In the genomic region with DNA sequence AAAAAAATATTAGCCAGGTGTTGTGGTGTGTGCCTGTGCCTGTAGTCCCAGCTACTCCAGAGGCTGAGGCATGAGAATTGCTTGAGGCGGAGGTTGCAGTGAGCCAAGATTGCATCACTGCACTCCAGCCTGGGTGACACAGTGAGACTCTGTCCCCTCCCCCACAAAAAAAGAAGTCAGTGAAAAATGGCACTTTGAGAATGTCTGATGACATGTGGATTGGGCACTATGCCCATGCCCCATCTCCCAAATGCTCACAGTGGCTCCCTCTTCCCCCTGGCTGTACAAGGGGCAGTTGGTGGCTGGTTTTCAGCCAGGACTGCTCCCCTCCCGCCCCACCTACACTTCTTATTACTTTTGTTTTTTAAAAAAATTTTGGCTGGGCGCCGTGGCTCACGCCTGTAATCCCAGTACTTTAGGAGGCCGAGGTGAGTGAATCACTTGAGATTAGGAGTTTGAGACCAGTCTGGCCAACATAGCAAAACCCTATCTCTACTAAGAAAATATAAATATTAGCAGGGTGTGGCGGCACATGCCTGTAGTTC, we compare ENCODE assay signal across 16 cellular contexts. TPM values are rescaled to one million over a fixed set of nuclear protein-coding genes. Genes with fewer than 3 reads are reported as not detected.
DNase-seq lines count a peak whose midpoint lies in the region; ATAC-seq, FAIRE-seq and TF ChIP-seq lines count a peak whose summit lies in the region.
"Had no signal": no experiment of that assay in that cellular context is flagged by ENCODE, and none has a peak within 500 bp of the region (broad histone marks: within the 10 kb centered on the region; RNA-seq: fewer than 3 reads in every experiment).

No MANE protein-coding gene starts in this region.

- H3K9me3 Mint-ChIP-seq in stimulated activated memory B cell treated with anti-CD40 and anti-IgM and Interleukin-4, amounts not matched to agents 10 μg/mL and 1 μg/mL and 100 μg/mL, for 72 hours, result no peaks in the 10 kb centered on the region
- H3K9me3 Mint-ChIP-seq: dendritic cell treated with granulocyte-macrophage colony-stimulating factor and Interleukin-4, amounts not matched to agents 40 ng/mL and 50 ng/mL, for 4 days; neural crest cell had no signal

- H3K9me2 ChIP-seq in GM23248 (ENCODE audit: insufficient read depth) (no peaks in the 10 kb centered on the region), hepatocyte (replicated peaks; ENCODE audit: insufficient read depth) (no peaks in the 10 kb centered on the region)

- no peaks in the 10 kb centered on the region for H3K79me2 ChIP-seq in GM23248 (ENCODE audit: insufficient read depth)
- no peaks in the 10 kb centered on the region for H3K79me2 ChIP-seq in hepatocyte

- no peaks in the 10 kb centered on the region for H3K27me3 Mint-ChIP-seq in stimulated activated memory B cell treated with anti-CD40 and anti-IgM and Interleukin-4, amounts not matched to agents 10 μg/mL and 1 μg/mL and 100 μg/mL, for 72 hours
- H3K27me3 Mint-ChIP-seq: dendritic cell treated with granulocyte-macrophage colony-stimulating factor and Interleukin-4, amounts not matched to agents 40 ng/mL and 50 ng/mL, for 4 days had no signal

- H3K9me3 ChIP-seq in GM23248 (ENCODE audit: low read depth), result no peaks in the 10 kb centered on the region
- H3K9me3 ChIP-seq in RWPE2 (ENCODE audit: severe bottlenecking), result no peaks in the 10 kb centered on the region
- no peaks in the 10 kb centered on the region for H3K9me3 ChIP-seq in small intestine (ENCODE audit: control insufficient read depth, low read depth)
- H3K9me3 ChIP-seq in hepatocyte (ENCODE audit: low read depth), result no peaks in the 10 kb centered on the region

- H3K36me3 ChIP-seq in GM23248 (ENCODE audit: low read depth) (no peaks in the 10 kb centered on the region), RWPE2 (ENCODE audit: low read depth) (no peaks in the 10 kb centered on the region), small intestine (ENCODE audit: control insufficient read depth in 2 of 2, insufficient read depth in 2 of 2, low read length in 2 of 2) (peaks cover 7% of the 10 kb centered on the region in 2 donors), hepatocyte (replicated peaks; ENCODE audit: insufficient read depth, low read depth) (no peaks in the 10 kb centered on the region)

- H3K4me2 ChIP-seq in GM23248 (ENCODE audit: unreplicated experiment) (no peak overlapping the region), hepatocyte (no peak overlapping the region)

- no peak overlapping the region for H3K9ac ChIP-seq in GM23248

- H3K4me3 ChIP-seq in GM23248 (no peak overlapping the region), RWPE2 (ENCODE audit: severe bottlenecking) (no peak overlapping the region), small intestine (ENCODE audit: low read depth in 1 of 2, low read length in 2 of 2) (no peak overlapping the region), hepatocyte (no peak overlapping the region)

- H3K27ac Mint-ChIP-seq in stimulated activated memory B cell treated with anti-CD40 and anti-IgM and Interleukin-4, amounts not matched to agents 10 μg/mL and 1 μg/mL and 100 μg/mL, for 72 hours, result no peak overlapping the region
- H3K27ac Mint-ChIP-seq: dendritic cell treated with granulocyte-macrophage colony-stimulating factor and Interleukin-4, amounts not matched to agents 40 ng/mL and 50 ng/mL, for 4 days had no signal

- WGBS in GM23248 (ENCODE audit: low coverage in 1 of 2, low lambda C conversion rate in 2 of 2, missing lambda C conversion rate in 2 of 2), 2 experiments, result 59 to 63% methylated on average over 7 of the region's 7 CpGs
- WGBS in small intestine, 3 donors, result 60 to 70% (median 66%) methylated on average over 7 of the region's 7 CpGs
- WGBS in hepatocyte (ENCODE audit: low lambda C conversion rate, missing lambda C conversion rate), result 70% methylated on average over 7 of the region's 7 CpGs

- intact Hi-C loops in Right ventricle myocardium superior (cut with DNase I), result no loop called here

- H4K20me1 ChIP-seq in GM23248 (ENCODE audit: insufficient read depth) (no peaks in the 10 kb centered on the region), hepatocyte (ENCODE audit: insufficient read depth, poor library complexity, severe bottlenecking) (no peaks in the 10 kb centered on the region)

- peak overlapping the region; percentile 27 for H3K27ac ChIP-seq in GM23248
- H3K27ac ChIP-seq in RWPE2 (ENCODE audit: poor library complexity, severe bottlenecking), result peak overlapping the region; percentile 35
- H3K27ac ChIP-seq in small intestine (ENCODE audit: low read depth in 1 of 2, low read length in 1 of 2), result peak overlapping the region in 1 of 2 donors; percentile 70
- no peak overlapping the region for H3K27ac ChIP-seq in hepatocyte

- DNase-seq in GM23248 (peak; percentile 53), RWPE2 (ENCODE audit: low spot score) (no peak), Right ventricle myocardium superior (peak; percentile 73), small intestine (peak; percentile 31), COLO668 (lab: John Stamatoyannopoulos, UW; ENCODE audit: unreplicated experiment) (no peak), hepatocyte (ENCODE audit: low spot score) (no peak)
- DNase-seq: activated CD4-positive, CD25-positive, alpha-beta regulatory T cell treated with anti-CD3 and anti-CD28 coated beads, Interleukin-2, amount 50 U/mL, for 72 hours; activated effector memory CD4-positive, alpha-beta T cell treated with anti-CD3 and anti-CD28 coated beads, Interleukin-2, amount 50 U/mL, for 16 hours; NCI-H1417 treated with DMSO at 0.1 percent for 48 hours; stimulated activated CD4-positive, alpha-beta T cell treated with anti-CD3 and anti-CD28 coated beads, Interleukin-2, amount 100 ng/mL, for 24 hours had no signal

- peaks cover 34% of the 10 kb centered on the region for H3K36me3 Mint-ChIP-seq in stimulated activated memory B cell treated with anti-CD40 and anti-IgM and Interleukin-4, amounts not matched to agents 10 μg/mL and 1 μg/mL and 100 μg/mL, for 72 hours

- H3K4me1 ChIP-seq in GM23248 (ENCODE audit: insufficient read depth), result peaks cover 16% of the 10 kb centered on the region
- H3K4me1 ChIP-seq in RWPE2 (ENCODE audit: insufficient read depth, poor library complexity, severe bottlenecking), result peaks cover 14% of the 10 kb centered on the region
- H3K4me1 ChIP-seq in small intestine (ENCODE audit: control insufficient read depth in 2 of 2, insufficient read depth in 1 of 2, low read depth in 1 of 2, low read length in 1 of 2), result peaks cover 0 to 5% of the 10 kb centered on the region in 2 donors
- H3K4me1 ChIP-seq in hepatocyte (ENCODE audit: insufficient read depth), result no peaks in the 10 kb centered on the region

- H3K27me3 ChIP-seq in GM23248 (replicated peaks; ENCODE audit: insufficient read depth) (no peaks in the 10 kb centered on the region), RWPE2 (ENCODE audit: insufficient read depth, poor library complexity, severe bottlenecking) (no peaks in the 10 kb centered on the region), small intestine (ENCODE audit: control insufficient read depth in 2 of 2, insufficient read depth in 2 of 2, low read length in 2 of 2) (no peaks in the 10 kb centered on the region), hepatocyte (no peaks in the 10 kb centered on the region)

- peaks cover 7% of the 10 kb centered on the region for H3F3A ChIP-seq in GM23248 (ENCODE audit: insufficient read depth)

- in situ Hi-C loops in GM23248 (cut with MboI), result no loop called here

- no peaks in the 10 kb centered on the region for H3K4me1 Mint-ChIP-seq in stimulated activated memory B cell treated with anti-CD40 and anti-IgM and Interleukin-4, amounts not matched to agents 10 μg/mL and 1 μg/mL and 100 μg/mL, for 72 hours

- no peak for FAIRE-seq in small intestine (lab: Jason Lieb, UNC)
- FAIRE-seq: H1 had no signal

- H2AFZ ChIP-seq in GM23248 (no peak overlapping the region), hepatocyte (no peak overlapping the region)

- H3K4me3 Mint-ChIP-seq in stimulated activated memory B cell treated with anti-CD40 and anti-IgM and Interleukin-4, amounts not matched to agents 10 μg/mL and 1 μg/mL and 100 μg/mL, for 72 hours, result no peak overlapping the region
- H3K4me3 Mint-ChIP-seq: dendritic cell treated with granulocyte-macrophage colony-stimulating factor and Interleukin-4, amounts not matched to agents 40 ng/mL and 50 ng/mL, for 4 days; neural crest cell had no signal

- TF ChIP-seq CTCF in RWPE2 (IDR thresholded peaks at IDR 0.05; ENCODE audit: poor library complexity, severe bottlenecking) (no peak), hepatocyte (IDR thresholded peaks at IDR 0.05; ENCODE audit: poor library complexity) (no peak)

- ATAC-seq in RWPE2 (ENCODE audit: low read depth) (peak; percentile 77), Right ventricle myocardium superior (ENCODE audit: poor library complexity) (peak; percentile 84), GM18502 (IDR thresholded peaks at IDR 0.05; ENCODE audit: poor library complexity, unreplicated experiment) (no peak)
- ATAC-seq in stimulated activated memory B cell treated with anti-CD40 and anti-IgM and Interleukin-4, amounts not matched to agents 10 μg/mL and 1 μg/mL and 100 μg/mL, for 72 hours, result no peak
- ATAC-seq: Panc1 had no signal

RNA-seq across cellular contexts. Expression of a gene that starts 26.1 kb away (rescaled TPM):
- total RNA-seq in GM23248 (2014; rRNA removed; shearing (Covaris generic)), result 0.89 and 7.0 TPM in 2 replicates
- polyA plus RNA-seq in GM23248 (2016; fragmentation: Nextera tagmentation; extraction: Ambion mirVana) (4.0 and 4.9 TPM in 2 replicates), small intestine (10 to 100 TPM in 2 of 3 donors, 1 to 10 TPM in 1; 8.3 to 32.1 (median 15.9) TPM), hepatocyte (3.8 and 4.2 TPM in 2 replicates)
- total RNA-seq in Right ventricle myocardium superior (8.2 TPM), hepatocyte (2.4 and 4.1 TPM in 2 replicates)
- total RNA-seq: neural crest cell had no signal

Comparison
In these comparisons a context has a peak if more than half of its experiments do, and no peak if none do; other contexts are left out.
1. DNase-seq: peak in GM23248 (single experiment), Right ventricle myocardium superior (single experiment) and small intestine (single experiment); none in RWPE2 (single experiment), COLO668 (single experiment) and hepatocyte (single experiment).
2. ATAC-seq: peak in RWPE2 (single experiment) and Right ventricle myocardium superior (single experiment); none in stimulated activated memory B cell treated with anti-CD40 and anti-IgM and Interleukin-4, amounts not matched to agents 10 μg/mL and 1 μg/mL and 100 μg/mL, for 72 hours (single experiment) and GM18502 (single experiment).